16 cellular contexts compared by ENCODE assay signal in genomic region chr14:103112488-103113243, GRCh38. TPM values are rescaled to one million over a fixed set of nuclear protein-coding genes. Genes with fewer than 3 reads are reported as not detected.
DNase-seq lines count a peak whose midpoint lies in the region; ATAC-seq, FAIRE-seq and TF ChIP-seq lines count a peak whose summit lies in the region.
"Had no signal": no experiment of that assay in that cellular context is flagged by ENCODE, and none has a peak within 500 bp of the region (broad histone marks: within the 10 kb centered on the region; RNA-seq: fewer than 3 reads in every experiment).

No MANE protein-coding gene starts in this region.

- H3K79me2 ChIP-seq in K562 (ENCODE audit: control insufficient read depth, insufficient read depth, low read length), result no peaks in the 10 kb centered on the region; the same call in 1 of the 3 replicates

- peaks cover 56% of the 10 kb centered on the region for H3K4me1 Mint-ChIP-seq in stimulated activated memory B cell treated with anti-CD40 and anti-IgM and Interleukin-4, amounts not matched to agents 10 μg/mL and 1 μg/mL and 100 μg/mL, for 72 hours

- no peak for TF ChIP-seq RAD21 in K562 (CRISPR knock-in tag; conservative IDR thresholded peaks at IDR 0.05 in 1 of 2, IDR thresholded peaks at IDR 0.05 in 1 of 2)

- no peak overlapping the region for H2AFZ ChIP-seq in K562 (ENCODE audit: low read depth, low read length)

- H3K9ac ChIP-seq in K562 (ENCODE audit: insufficient read depth in 1 of 2, low read depth in 2 of 2, low read length in 2 of 2), result peak overlapping the region in 1 of 2 experiments; percentile 87; a peak in 3 of 4 replicates

- no peak overlapping the region for H3K4me3 Mint-ChIP-seq in stimulated activated memory B cell treated with anti-CD40 and anti-IgM and Interleukin-4, amounts not matched to agents 10 μg/mL and 1 μg/mL and 100 μg/mL, for 72 hours
- H3K4me3 Mint-ChIP-seq: activated naive CD4-positive, alpha-beta T cell treated with anti-CD3 and anti-CD28 coated beads, Interleukin-2, amount 50 U/mL, for 24 hours; CD4-positive, alpha-beta memory T cell; natural killer cell had no signal

- CTCF ChIA-PET in K562 (lab: Yijun Ruan, JAX; ENCODE audit: low intra/inter-chr PET ratio), result no interaction called here

- H3K9me3 Mint-ChIP-seq in stimulated activated memory B cell treated with anti-CD40 and anti-IgM and Interleukin-4, amounts not matched to agents 10 μg/mL and 1 μg/mL and 100 μg/mL, for 72 hours, result no peaks in the 10 kb centered on the region
- H3K9me3 Mint-ChIP-seq: activated naive CD4-positive, alpha-beta T cell treated with anti-CD3 and anti-CD28 coated beads, Interleukin-2, amount 50 U/mL, for 24 hours; CD4-positive, alpha-beta memory T cell; natural killer cell had no signal

- H3K27me3 ChIP-seq in K562 (ENCODE audit: control insufficient read depth in 2 of 2, insufficient read depth in 2 of 2, low read length in 2 of 2), result no peaks in the 10 kb centered on the region
- no peaks in the 10 kb centered on the region for H3K27me3 ChIP-seq in ascending aorta
- H3K27me3 ChIP-seq in BE2C, result no peaks in the 10 kb centered on the region
- H3K27me3 ChIP-seq: transverse colon had no signal

- no peaks in the 10 kb centered on the region for H4K20me1 ChIP-seq in K562 (replicated peaks; ENCODE audit: control insufficient read depth, insufficient read depth, low read length)

- H3K27me3 Mint-ChIP-seq in stimulated activated memory B cell treated with anti-CD40 and anti-IgM and Interleukin-4, amounts not matched to agents 10 μg/mL and 1 μg/mL and 100 μg/mL, for 72 hours, result peaks cover 18% of the 10 kb centered on the region

- no peak for TF ChIP-seq EP300 in K562 (IDR thresholded peaks at IDR 0.05; ENCODE audit: low read length)

- in situ Hi-C loops in K562 (cut with MboI), result no loop called here

- no peaks in the 10 kb centered on the region for H3K36me3 ChIP-seq in K562 (ENCODE audit: control insufficient read depth, insufficient read depth, low read length)
- no peaks in the 10 kb centered on the region for H3K36me3 ChIP-seq in ascending aorta
- no peaks in the 10 kb centered on the region for H3K36me3 ChIP-seq in BE2C
- H3K36me3 ChIP-seq: transverse colon had no signal

- intact Hi-C loops in K562 (cut with micrococcal nuclease), result no loop called here
- intact Hi-C loops in ascending aorta (cut with DNase I), result no loop called here

- H3K4me1 ChIP-seq in K562 (replicated peaks in 1 of 2; ENCODE audit: control insufficient read depth in 2 of 2, insufficient read depth in 2 of 2, low read length in 2 of 2) (peaks cover 56 to 88% of the 10 kb centered on the region in 2 experiments), ascending aorta (peaks cover 0 to 13% of the 10 kb centered on the region in 2 donors), BE2C (no peaks in the 10 kb centered on the region; the same call in none of the 2 replicates)

- peak; percentile 70 for FAIRE-seq in K562 (lab: Jason Lieb, UNC)

- H3K4me3 ChIP-seq in K562 (no peak overlapping the region), ascending aorta (no peak overlapping the region), BE2C (ENCODE audit: low read depth, low read length) (no peak overlapping the region)
- H3K4me3 ChIP-seq: transverse colon had no signal

- WGBS in K562 (ENCODE audit: insufficient coverage, low coverage, missing lambda C conversion rate), result 49% methylated on average over 4 of the region's 9 CpGs

- peak overlapping the region; percentile 41; the same call in 1 of the 3 replicates for H3K27ac ChIP-seq in K562 (ENCODE audit: extremely low read depth, low read depth, low read length)
- H3K27ac ChIP-seq in ascending aorta, result no peak overlapping the region
- H3K27ac ChIP-seq: 22Rv1 had no signal

- no peaks in the 10 kb centered on the region for H3K36me3 Mint-ChIP-seq in stimulated activated memory B cell treated with anti-CD40 and anti-IgM and Interleukin-4, amounts not matched to agents 10 μg/mL and 1 μg/mL and 100 μg/mL, for 72 hours
- H3K36me3 Mint-ChIP-seq: activated naive CD4-positive, alpha-beta T cell treated with anti-CD3 and anti-CD28 coated beads, Interleukin-2, amount 50 U/mL, for 24 hours; CD4-positive, alpha-beta memory T cell; natural killer cell had no signal

- DNase-seq in DMS 273 (lab: John Stamatoyannopoulos, UW; ENCODE audit: unreplicated experiment), result peak; percentile 76
- no peak for DNase-seq in DMS 273 treated with DMSO at 0.1 percent for 48 hours (lab: John Stamatoyannopoulos, UW)
- peak in 1 of 4 experiments; percentile 51 for DNase-seq in K562 (ENCODE audit: extremely low read depth in 1 of 4, low spot score in 3 of 4)
- DNase-seq in ascending aorta (ENCODE audit: low spot score in 2 of 2), result no peak
- no peak for DNase-seq in BE2C
- DNase-seq: CD4-positive, alpha-beta memory T cell; left ventricle myocardium superior; natural killer cell; NCI-H1092 treated with DMSO at 0.1 percent for 48 hours; retina; stimulated activated CD4-positive, alpha-beta T cell treated with anti-CD3 and anti-CD28 coated beads, Interleukin-2, amount 100 ng/mL, for 24 hours; T-helper 2 cell; transverse colon had no signal

- no peaks in the 10 kb centered on the region for H3K9me1 ChIP-seq in K562 (ENCODE audit: control insufficient read depth, insufficient read depth, low read length)

- TF ChIP-seq POLR2A in K562 (conservative IDR thresholded peaks at IDR 0.05), result no peak

- BruUV-seq in K562 (replicated peaks; lab: Mats Ljungman, UMichigan), result no TSS peak

- H3K4me2 ChIP-seq in K562 (ENCODE audit: insufficient read depth, low read length), result no peak overlapping the region

- no peak for TF ChIP-seq CTCF in K562 (IDR thresholded peaks at IDR 0.05 in 2 of 3, conservative IDR thresholded peaks at IDR 0.05 in 1 of 3; ENCODE audit: insufficient read depth in 2 of 3, low read depth in 1 of 3, low read length in 3 of 3)
- no peak for TF ChIP-seq CTCF in ascending aorta (IDR thresholded peaks at IDR 0.05)
- no peak for TF ChIP-seq CTCF in BE2C (IDR thresholded peaks at IDR 0.05; ENCODE audit: low read depth, low read length)

- H3K9me3 ChIP-seq in K562 (replicated peaks; ENCODE audit: control insufficient read depth, insufficient read depth, low read depth, low read length), result no peaks in the 10 kb centered on the region
- no peaks in the 10 kb centered on the region for H3K9me3 ChIP-seq in ascending aorta
- H3K9me3 ChIP-seq in BE2C, result no peaks in the 10 kb centered on the region
- H3K9me3 ChIP-seq: transverse colon had no signal

- POLR2A ChIA-PET in K562 (lab: Yijun Ruan, JAX), result interaction anchor here (0.6 to 1.1 kb wide), 3 partner anchors 29 to 447 kb away, joined by 3 to 6 read pairs (median 4); no protein-coding TSS in a partner anchor

- H3K27ac Mint-ChIP-seq in stimulated activated memory B cell treated with anti-CD40 and anti-IgM and Interleukin-4, amounts not matched to agents 10 μg/mL and 1 μg/mL and 100 μg/mL, for 72 hours, result peak overlapping the region; percentile 71
- H3K27ac Mint-ChIP-seq: activated naive CD4-positive, alpha-beta T cell treated with anti-CD3 and anti-CD28 coated beads, Interleukin-2, amount 50 U/mL, for 24 hours; CD4-positive, alpha-beta memory T cell; natural killer cell had no signal

- peak; percentile 13; the same call in 2 of the 3 replicates for ATAC-seq in K562
- no peak for ATAC-seq in stimulated activated memory B cell treated with anti-CD40 and anti-IgM and Interleukin-4, amounts not matched to agents 10 μg/mL and 1 μg/mL and 100 μg/mL, for 72 hours
- ATAC-seq: left ventricle myocardium superior, natural killer cell had no signal

RNA-seq across cellular contexts. Expression of gene TNFAIP2, which starts 10.6 kb away (rescaled TPM):
- total RNA-seq in K562 (2011; cell fraction: chromatin; rRNA removed; ENCODE audit: low replicate concordance), result 31.9 and 75.4 TPM in 2 replicates
- 55.1 and 66.9 TPM in 2 replicates for total RNA-seq in K562 (2011; cell fraction: nucleolus; rRNA removed)
- total RNA-seq in K562 (2011; cell fraction: nucleoplasm; rRNA removed), result 38.6 and 39.3 TPM in 2 replicates
- total RNA-seq in K562 (2014; rRNA removed) (39.5 and 46.0 TPM in 2 replicates), K562 (2014; rRNA removed; fragmentation: Illumina TruSeq; extraction: Trizol) (20.8 and 23.7 TPM in 2 replicates), K562 (2015; rRNA removed; fragmentation: Illumina TruSeq; extraction: Trizol) (68.6 and 70.2 TPM in 2 replicates), K562 (2021) (52.7 and 61.2 TPM in 2 replicates), ascending aorta (133 TPM)
- polyA plus RNA-seq in K562 (2011; rRNA removed) (22.6 and 35.4 TPM in 2 replicates), K562 (2014; fragmentation: Illumina TruSeq; extraction: Trizol) (42.7 and 59.7 TPM in 2 replicates), K562 (2014; fragmentation: Nextera tagmentation; extraction: Ambion mirVana) (10 to 100 TPM; 44.6 to 49.7 TPM), K562 (2014; rRNA removed) (47.6 and 63.5 TPM in 2 replicates)
- 30.5 and 40.8 TPM in 2 replicates for polyA plus RNA-seq in K562 (2011; cell fraction: cytosol; rRNA removed)
- 171 and 203 TPM in 2 replicates for polyA plus RNA-seq in K562 (2011; cell fraction: nucleus; rRNA removed)
- polyA plus RNA-seq in K562 (2012), result 33.8 and 69.4 TPM in 2 replicates
- polyA minus RNA-seq in K562 (2011; rRNA and poly(A)+ RNA removed), result 8.9 and 13.3 TPM in 2 replicates
- polyA minus RNA-seq in K562 (2011; cell fraction: cytosol; rRNA and poly(A)+ RNA removed), result 25.6 and 31.0 TPM in 2 replicates
- polyA minus RNA-seq in K562 (2011; cell fraction: nucleus; rRNA and poly(A)+ RNA removed), result 17.0 and 18.2 TPM in 2 replicates
- polyA plus RNA-seq in BE2C (2012; ENCODE audit: insufficient read depth, insufficient read length, low read depth), result 29.7 TPM
- polyA plus RNA-seq: CD4-positive, alpha-beta memory T cell had no signal

RNA-seq across cellular contexts. Expression of gene EXOC3L4, which starts 18.1 kb away (rescaled TPM):
- 7.7 and 24.3 TPM in 2 replicates for total RNA-seq in K562 (2011; cell fraction: chromatin; rRNA removed; ENCODE audit: low replicate concordance)
- 22.4 and 23.0 TPM in 2 replicates for total RNA-seq in K562 (2011; cell fraction: nucleolus; rRNA removed)
- 13.8 and 17.9 TPM in 2 replicates for total RNA-seq in K562 (2011; cell fraction: nucleoplasm; rRNA removed)
- total RNA-seq in K562 (2014; rRNA removed), result 3.5 and 5.6 TPM in 2 replicates
- 0.33 TPM in 1 of 2 replicates, not detected in the other for total RNA-seq in K562 (2014; rRNA removed; fragmentation: Illumina TruSeq; extraction: Trizol)
- 0.83 and 1.6 TPM in 2 replicates for total RNA-seq in K562 (2015; rRNA removed; fragmentation: Illumina TruSeq; extraction: Trizol)
- 5.4 and 6.7 TPM in 2 replicates for total RNA-seq in K562 (2021)
- 1.1 and 2.0 TPM in 2 replicates for polyA plus RNA-seq in K562 (2011; rRNA removed)
- polyA plus RNA-seq in K562 (2011; cell fraction: cytosol; rRNA removed), result 1.6 and 3.7 TPM in 2 replicates
- polyA plus RNA-seq in K562 (2011; cell fraction: nucleus; rRNA removed), result 8.4 and 18.9 TPM in 2 replicates
- polyA plus RNA-seq in K562 (2012), result 1.8 and 2.2 TPM in 2 replicates
- 0.25 and 0.97 TPM in 2 replicates for polyA plus RNA-seq in K562 (2014; fragmentation: Illumina TruSeq; extraction: Trizol)
- polyA plus RNA-seq in K562 (2014; fragmentation: Nextera tagmentation; extraction: Ambion mirVana), result under 1 TPM in 1 of 2 experiments, not detected in 1; 0.10 TPM
- 6.2 and 11.7 TPM in 2 replicates for polyA plus RNA-seq in K562 (2014; rRNA removed)
- polyA minus RNA-seq in K562 (2011; rRNA and poly(A)+ RNA removed), result 0.21 TPM in 1 of 2 replicates, not detected in the other
- 2.5 and 2.9 TPM in 2 replicates for polyA minus RNA-seq in K562 (2011; cell fraction: cytosol; rRNA and poly(A)+ RNA removed)
- polyA minus RNA-seq in K562 (2011; cell fraction: nucleus; rRNA and poly(A)+ RNA removed), result 3.1 and 5.0 TPM in 2 replicates
- not detected for total RNA-seq in ascending aorta
- polyA plus RNA-seq in BE2C (2012; ENCODE audit: insufficient read depth, insufficient read length, low read depth), result not detected
- total RNA-seq: CD4-positive, alpha-beta memory T cell; natural killer cell had no signal
- polyA plus RNA-seq: CD4-positive, alpha-beta memory T cell had no signal

RNA-seq across cellular contexts. Expression of gene LBHD2, which starts 28.7 kb away (rescaled TPM):
- total RNA-seq in K562 (2011; cell fraction: chromatin; rRNA removed; ENCODE audit: low replicate concordance), result not detected in 2 replicates
- not detected in 2 replicates for total RNA-seq in K562 (2011; cell fraction: nucleolus; rRNA removed)
- not detected in 2 replicates for total RNA-seq in K562 (2011; cell fraction: nucleoplasm; rRNA removed)
- total RNA-seq in K562 (2014; rRNA removed) (not detected in 2 replicates), K562 (2014; rRNA removed; fragmentation: Illumina TruSeq; extraction: Trizol) (not detected in 2 replicates), K562 (2015; rRNA removed; fragmentation: Illumina TruSeq; extraction: Trizol) (not detected in 2 replicates), K562 (2021) (not detected in 2 replicates), ascending aorta (not detected)
- polyA plus RNA-seq in K562 (2011; rRNA removed) (not detected in 2 replicates), K562 (2014; fragmentation: Illumina TruSeq; extraction: Trizol) (not detected in 2 replicates), K562 (2014; fragmentation: Nextera tagmentation; extraction: Ambion mirVana) (not detected), K562 (2014; rRNA removed) (not detected in 2 replicates)
- 0.30 TPM in 1 of 2 replicates, not detected in the other for polyA plus RNA-seq in K562 (2011; cell fraction: cytosol; rRNA removed)
- not detected in 2 replicates for polyA plus RNA-seq in K562 (2011; cell fraction: nucleus; rRNA removed)
- not detected in 2 replicates for polyA plus RNA-seq in K562 (2012)
- not detected in 2 replicates for polyA minus RNA-seq in K562 (2011; rRNA and poly(A)+ RNA removed)
- polyA minus RNA-seq in K562 (2011; cell fraction: cytosol; rRNA and poly(A)+ RNA removed), result not detected in 2 replicates
- not detected in 2 replicates for polyA minus RNA-seq in K562 (2011; cell fraction: nucleus; rRNA and poly(A)+ RNA removed)
- not detected for polyA plus RNA-seq in BE2C (2012; ENCODE audit: insufficient read depth, insufficient read length, low read depth)
- total RNA-seq: CD4-positive, alpha-beta memory T cell; left ventricle myocardium superior; natural killer cell; transverse colon had no signal
- polyA plus RNA-seq: CD4-positive, alpha-beta memory T cell had no signal

RNA-seq across cellular contexts. Expression of gene CDC42BPB, which starts 55.3 kb away (rescaled TPM):
- 119 and 196 TPM in 2 replicates for total RNA-seq in K562 (2011; cell fraction: chromatin; rRNA removed; ENCODE audit: low replicate concordance)
- total RNA-seq in K562 (2011; cell fraction: nucleolus; rRNA removed), result 64.6 and 73.0 TPM in 2 replicates
- 59.7 and 71.4 TPM in 2 replicates for total RNA-seq in K562 (2011; cell fraction: nucleoplasm; rRNA removed)
- total RNA-seq in K562 (2014; rRNA removed) (12.6 and 15.1 TPM in 2 replicates), K562 (2014; rRNA removed; fragmentation: Illumina TruSeq; extraction: Trizol) (8.8 and 9.0 TPM in 2 replicates), K562 (2015; rRNA removed; fragmentation: Illumina TruSeq; extraction: Trizol) (8.7 and 9.7 TPM in 2 replicates), K562 (2021) (19.6 and 24.3 TPM in 2 replicates), ascending aorta (96.5 TPM)
- polyA plus RNA-seq in K562 (2011; rRNA removed) (19.5 and 22.9 TPM in 2 replicates), K562 (2014; fragmentation: Illumina TruSeq; extraction: Trizol) (16.5 and 17.0 TPM in 2 replicates), K562 (2014; fragmentation: Nextera tagmentation; extraction: Ambion mirVana) (under 1 TPM; 0.07 to 0.25 TPM), K562 (2014; rRNA removed) (13.9 and 15.0 TPM in 2 replicates)
- 11.9 and 18.9 TPM in 2 replicates for polyA plus RNA-seq in K562 (2011; cell fraction: cytosol; rRNA removed)
- polyA plus RNA-seq in K562 (2011; cell fraction: nucleus; rRNA removed), result 48.6 and 73.5 TPM in 2 replicates
- 17.6 and 18.7 TPM in 2 replicates for polyA plus RNA-seq in K562 (2012)
- 18.5 and 26.6 TPM in 2 replicates for polyA minus RNA-seq in K562 (2011; rRNA and poly(A)+ RNA removed)
- polyA minus RNA-seq in K562 (2011; cell fraction: cytosol; rRNA and poly(A)+ RNA removed), result 21.0 and 21.4 TPM in 2 replicates
- polyA minus RNA-seq in K562 (2011; cell fraction: nucleus; rRNA and poly(A)+ RNA removed), result 22.5 and 33.5 TPM in 2 replicates
- 142 TPM for polyA plus RNA-seq in BE2C (2012; ENCODE audit: insufficient read depth, insufficient read length, low read depth)
